ENCODE assay signal across 28 cellular contexts in the genomic region with DNA sequence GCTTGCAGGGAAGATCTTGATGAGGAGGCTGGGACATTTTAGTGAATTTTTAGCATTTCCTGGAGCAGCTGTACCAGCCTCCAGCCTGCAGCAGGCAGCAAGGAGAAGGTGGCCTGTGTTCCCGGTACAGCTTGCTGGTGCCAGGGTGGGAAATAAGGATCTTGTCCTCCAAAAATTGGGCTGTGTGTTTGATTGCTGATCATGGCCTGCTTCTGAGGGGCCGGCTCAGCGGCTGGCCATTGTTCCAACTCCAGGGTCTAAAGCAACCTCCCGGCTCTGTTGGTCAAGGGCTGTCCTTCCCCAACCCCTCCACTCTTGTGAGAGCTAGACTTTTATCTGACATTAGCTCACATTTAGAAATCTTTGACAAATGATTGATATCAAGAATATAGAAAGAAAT. TPM values are rescaled to one million over a fixed set of nuclear protein-coding genes. Genes with fewer than 3 reads are reported as not detected.
DNase-seq lines count a peak whose midpoint lies in the region; ATAC-seq and TF ChIP-seq lines count a peak whose summit lies in the region.
"Had no signal": no experiment of that assay in that cellular context is flagged by ENCODE, and none has a peak within 500 bp of the region (broad histone marks: within the 10 kb centered on the region; RNA-seq: fewer than 3 reads in every experiment).

No MANE protein-coding gene starts in this region.

- H3K4me1 Mint-ChIP-seq in natural killer cell treated with Interleukin-12 subunit alpha and Interleukin-12 subunit beta and Interleukin-15 and Interleukin-18, amount 100 ng/mL, for 72 hours (ENCODE audit: low read depth in 2 of 2) = no peaks in the 10 kb centered on the region
- H3K4me1 Mint-ChIP-seq: CD4-positive, alpha-beta memory T cell had no signal

- H2AFZ ChIP-seq in PC-3 (ENCODE audit: low read length) (no peak overlapping the region), osteoblast (ENCODE audit: low read length) (no peak overlapping the region)
- H2AFZ ChIP-seq: GM23338 had no signal

- H3K27me3 Mint-ChIP-seq in natural killer cell treated with Interleukin-12 subunit alpha and Interleukin-12 subunit beta and Interleukin-15 and Interleukin-18, amount 100 ng/mL, for 72 hours = peaks cover 18 to 26% of the 10 kb centered on the region in 2 donors

- no peak overlapping the region for H3K4me3 Mint-ChIP-seq in natural killer cell treated with Interleukin-12 subunit alpha and Interleukin-12 subunit beta and Interleukin-15 and Interleukin-18, amount 100 ng/mL, for 72 hours
- H3K4me3 Mint-ChIP-seq: CD4-positive, alpha-beta memory T cell; GM23338; HFFc6 had no signal

- H3F3A ChIP-seq in PC-3 (ENCODE audit: low read length, unreplicated experiment) = no peaks in the 10 kb centered on the region

- H3K4me2 ChIP-seq in BLaER1 (peak overlapping the region; percentile 38), PC-3 (ENCODE audit: low read length) (no peak overlapping the region), osteoblast (ENCODE audit: insufficient read depth, low read length) (no peak overlapping the region)
- H3K4me2 ChIP-seq: GM23338 had no signal

- no peak overlapping the region for H3K27ac Mint-ChIP-seq in natural killer cell treated with Interleukin-12 subunit alpha and Interleukin-12 subunit beta and Interleukin-15 and Interleukin-18, amount 100 ng/mL, for 72 hours
- H3K27ac Mint-ChIP-seq: CD4-positive, alpha-beta memory T cell; GM23338; HFFc6 had no signal

- ATAC-seq in GM18505 (IDR thresholded peaks at IDR 0.05; ENCODE audit: unreplicated experiment) (peak; percentile 19), PC-3 (no peak)
- ATAC-seq in natural killer cell treated with Interleukin-12 subunit alpha and Interleukin-12 subunit beta and Interleukin-15 and Interleukin-18, amount 100 ng/mL, for 72 hours = no peak
- ATAC-seq: GM23338 had no signal

- BruUV-seq in PC-3 (replicated peaks; lab: Mats Ljungman, UMichigan) = no TSS peak

- no peaks in the 10 kb centered on the region for H3K36me3 Mint-ChIP-seq in natural killer cell treated with Interleukin-12 subunit alpha and Interleukin-12 subunit beta and Interleukin-15 and Interleukin-18, amount 100 ng/mL, for 72 hours
- H3K36me3 Mint-ChIP-seq: CD4-positive, alpha-beta memory T cell had no signal

- TF ChIP-seq POLR2A in GM18505 (IDR thresholded peaks at IDR 0.05; ENCODE audit: borderline replicate concordance, extremely low read depth, insufficient read depth, insufficient read length) = no peak

- H3K36me3 ChIP-seq in BLaER1 (no peaks in the 10 kb centered on the region), PC-3 (ENCODE audit: low read depth, low read length) (no peaks in the 10 kb centered on the region), osteoblast (ENCODE audit: insufficient read depth, low read length) (no peaks in the 10 kb centered on the region)
- H3K36me3 ChIP-seq: BE2C, HAP-1, MG63, SJSA1 had no signal

- H3K79me2 ChIP-seq in PC-3 (ENCODE audit: low read length) = no peaks in the 10 kb centered on the region
- H3K79me2 ChIP-seq in osteoblast (ENCODE audit: insufficient read depth, low read length) = no peaks in the 10 kb centered on the region

- no peaks in the 10 kb centered on the region for H3K9me2 ChIP-seq in PC-3 (replicated peaks; ENCODE audit: low read length)

- no peak for TF ChIP-seq CTCF in PC-3 (conservative IDR thresholded peaks at IDR 0.05; ENCODE audit: low read depth, low read length)
- TF ChIP-seq CTCF in osteoblast (IDR thresholded peaks at IDR 0.05; ENCODE audit: extremely low read depth, low read depth, low read length) = no peak

- no peak overlapping the region for H3K4me3 ChIP-seq in BLaER1
- no peak overlapping the region for H3K4me3 ChIP-seq in PC-3 (ENCODE audit: low read length)
- no peak overlapping the region for H3K4me3 ChIP-seq in osteoblast (ENCODE audit: insufficient read depth, low read length)
- H3K4me3 ChIP-seq: GM23338, HAP-1, MG63, SJSA1 had no signal

- H3K27ac ChIP-seq in BLaER1 (no peak overlapping the region), PC-3 (ENCODE audit: low read length) (peak overlapping the region; percentile 47), osteoblast (ENCODE audit: low read depth, low read length) (no peak overlapping the region)
- H3K27ac ChIP-seq: SJSA1 had no signal

- CTCF ChIA-PET in PC-3 (lab: Charles Lee) = no interaction called here

- H3K27me3 ChIP-seq in BLaER1 = no peaks in the 10 kb centered on the region
- H3K27me3 ChIP-seq in PC-3 (ENCODE audit: low read length) = no peaks in the 10 kb centered on the region
- H3K27me3 ChIP-seq in osteoblast (ENCODE audit: insufficient read depth, low read length) = peaks cover 28% of the 10 kb centered on the region
- H3K27me3 ChIP-seq: BE2C, MG63, SJSA1 had no signal

- no peak overlapping the region for H3K9ac ChIP-seq in BLaER1
- no peak overlapping the region for H3K9ac ChIP-seq in PC-3 (ENCODE audit: low read length)

- no peaks in the 10 kb centered on the region for H3K9me3 Mint-ChIP-seq in natural killer cell treated with Interleukin-12 subunit alpha and Interleukin-12 subunit beta and Interleukin-15 and Interleukin-18, amount 100 ng/mL, for 72 hours
- H3K9me3 Mint-ChIP-seq: CD4-positive, alpha-beta memory T cell; GM23338; HFFc6 had no signal

- DNase-seq in PC-3 = no peak
- peak; percentile 1 for DNase-seq in osteoblast (ENCODE audit: insufficient read length, low spot score, missing footprints)
- no peak for DNase-seq in natural killer cell treated with Interleukin-12 subunit alpha and Interleukin-12 subunit beta and Interleukin-15 and Interleukin-18, amount 100 ng/mL, for 72 hours (ENCODE audit: low spot score)
- no peak for DNase-seq in T-helper 2 cell
- DNase-seq in SKM-1 (lab: John Stamatoyannopoulos, UW; ENCODE audit: unreplicated experiment) = no peak
- no peak for DNase-seq in activated naive CD4-positive, alpha-beta T cell treated with anti-CD3 and anti-CD28 coated beads, Interleukin-2, amount 50 U/mL, for 16 hours
- DNase-seq: 8988T; ACHN; BE2C; CD4-positive, alpha-beta memory T cell; COR-L47; HFFc6; IMR-90; KG1; MG63; NCI-H1417; NCI-H1694; NCI-H2029 treated with DMSO at 0.1 percent for 48 hours; NCI-H2227 treated with DMSO at 0.1 percent for 48 hours; NCI-H526 treated with DMSO at 0.1 percent for 48 hours had no signal

- H4K20me1 ChIP-seq in BLaER1 (no peaks in the 10 kb centered on the region), PC-3 (ENCODE audit: low read length) (no peaks in the 10 kb centered on the region), osteoblast (ENCODE audit: insufficient read depth, low read length) (no peaks in the 10 kb centered on the region)

- POLR2A ChIA-PET in PC-3 (lab: Charles Lee; ENCODE audit: unreplicated experiment) = no interaction called here

- intact Hi-C loops in PC-3 (cut with micrococcal nuclease) = no loop called here

- peaks cover 8% of the 10 kb centered on the region; the same call in 1 of the 2 replicates for H3K9me3 ChIP-seq in BLaER1
- no peaks in the 10 kb centered on the region for H3K9me3 ChIP-seq in PC-3 (ENCODE audit: low read length)
- no peaks in the 10 kb centered on the region for H3K9me3 ChIP-seq in osteoblast (ENCODE audit: low read depth, low read length)
- H3K9me3 ChIP-seq: BE2C, HAP-1, MG63, SJSA1 had no signal

- H3K4me1 ChIP-seq in BLaER1 (peaks cover 12% of the 10 kb centered on the region), PC-3 (ENCODE audit: insufficient read depth, low read length) (peaks cover 10% of the 10 kb centered on the region), osteoblast (ENCODE audit: insufficient read depth, low read length) (no peaks in the 10 kb centered on the region)
- H3K4me1 ChIP-seq: BE2C, HAP-1, SJSA1 had no signal

RNA-seq across cellular contexts. Expression of a gene that starts 5.0 kb away (rescaled TPM):
- not detected in 2 replicates for total RNA-seq in PC-3 (2014; rRNA removed)
- total RNA-seq in osteoblast = not detected in 2 replicates
- not detected for total RNA-seq in natural killer cell treated with Interleukin-12 subunit alpha and Interleukin-12 subunit beta and Interleukin-15 and Interleukin-18, amount 100 ng/mL, for 72 hours
- total RNA-seq: CD4-positive, alpha-beta memory T cell; HFFc6; IMR-90; NCI-H460; Right ventricle myocardium inferior; RPMI7951; SJSA1 had no signal

RNA-seq across cellular contexts. Expression of a gene that starts 42.5 kb away (rescaled TPM):
- 0.12 TPM in 1 of 2 replicates, not detected in the other for total RNA-seq in PC-3 (2014; rRNA removed)
- 4.3 and 4.4 TPM in 2 replicates for total RNA-seq in osteoblast
- total RNA-seq in natural killer cell treated with Interleukin-12 subunit alpha and Interleukin-12 subunit beta and Interleukin-15 and Interleukin-18, amount 100 ng/mL, for 72 hours = under 1 TPM in 1 of 2 donors, not detected in 1; 0.26 TPM
